Comparison of ENCODE assay signal across 1 cellular context in genomic region chr22:40552070-40552469, GRCh38.
TF ChIP-seq lines count a peak whose summit lies in the region.

No MANE protein-coding gene starts in this region.

TF ChIP-seq in K562, 482 proteins besides CTCF, POLR2A, EP300 and RAD21 (continued from another document and continues in another):
- no peak for TF ChIP-seq PRMT5 (CRISPR knock-in tag; IDR thresholded peaks at IDR 0.05)
- TF ChIP-seq ZNF24 (IDR thresholded peaks at IDR 0.05): peak; percentile 62; the same call in 1 of the 2 replicates
- TF ChIP-seq, protein P1, sequence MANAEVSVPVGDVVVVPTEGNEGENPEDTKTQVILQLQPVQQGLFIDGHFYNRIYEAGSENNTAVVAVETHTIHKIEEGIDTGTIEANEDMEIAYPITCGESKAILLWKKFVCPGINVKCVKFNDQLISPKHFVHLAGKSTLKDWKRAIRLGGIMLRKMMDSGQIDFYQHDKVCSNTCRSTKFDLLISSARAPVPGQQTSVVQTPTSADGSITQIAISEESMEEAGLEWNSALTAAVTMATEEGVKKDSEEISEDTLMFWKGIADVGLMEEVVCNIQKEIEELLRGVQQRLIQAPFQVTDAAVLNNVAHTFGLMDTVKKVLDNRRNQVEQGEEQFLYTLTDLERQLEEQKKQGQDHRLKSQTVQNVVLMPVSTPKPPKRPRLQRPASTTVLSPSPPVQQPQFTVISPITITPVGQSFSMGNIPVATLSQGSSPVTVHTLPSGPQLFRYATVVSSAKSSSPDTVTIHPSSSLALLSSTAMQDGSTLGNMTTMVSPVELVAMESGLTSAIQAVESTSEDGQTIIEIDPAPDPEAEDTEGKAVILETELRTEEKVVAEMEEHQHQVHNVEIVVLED (CRISPR knock-in tag; IDR thresholded peaks at IDR 0.05): no peak
- TF ChIP-seq TEAD1 (CRISPR knock-in tag; IDR thresholded peaks at IDR 0.05): no peak
- TF ChIP-seq ZNF384 (IDR thresholded peaks at IDR 0.05; ENCODE audit: low read depth, low read length): peak; percentile 69; the same call in 1 of the 2 replicates
- no peak for TF ChIP-seq ZNF584 (CRISPR knock-in tag; IDR thresholded peaks at IDR 0.05; ENCODE audit: low read depth)
- peak; percentile 75; the same call in 1 of the 2 replicates for TF ChIP-seq POLR2AphosphoS5 (IDR thresholded peaks at IDR 0.05; ENCODE audit: control insufficient read depth, insufficient read depth, low read depth, low read length)
- TF ChIP-seq BRD4 (IDR thresholded peaks at IDR 0.05): no peak
- no peak for TF ChIP-seq AFF1 (IDR thresholded peaks at IDR 0.05; ENCODE audit: low read depth in 1 of 2, partially characterized antibody in 2 of 2)
- 0 out of 2 replicates have a peak, but pooled peaks have one; percentile 10 for TF ChIP-seq EGR1 (conservative IDR thresholded peaks at IDR 0.05)
- no peak for TF ChIP-seq ATF1 (CRISPR knock-in tag; IDR thresholded peaks at IDR 0.05)
- TF ChIP-seq ATF1 (tag; IDR thresholded peaks at IDR 0.05): peak; percentile 63
- no peak for TF ChIP-seq MAFF (IDR thresholded peaks at IDR 0.05; ENCODE audit: low read length)
- TF ChIP-seq ESRRA (IDR thresholded peaks at IDR 0.05; ENCODE audit: borderline replicate concordance, low read depth): peak; percentile 22; the same call in 1 of the 2 replicates
- no peak for TF ChIP-seq COPS2 (conservative IDR thresholded peaks at IDR 0.05)
- peak; percentile 59 for TF ChIP-seq CCNT2 (IDR thresholded peaks at IDR 0.05; ENCODE audit: borderline replicate concordance, extremely low read depth, insufficient read length, low read depth, low read length)
- TF ChIP-seq, protein P2, sequence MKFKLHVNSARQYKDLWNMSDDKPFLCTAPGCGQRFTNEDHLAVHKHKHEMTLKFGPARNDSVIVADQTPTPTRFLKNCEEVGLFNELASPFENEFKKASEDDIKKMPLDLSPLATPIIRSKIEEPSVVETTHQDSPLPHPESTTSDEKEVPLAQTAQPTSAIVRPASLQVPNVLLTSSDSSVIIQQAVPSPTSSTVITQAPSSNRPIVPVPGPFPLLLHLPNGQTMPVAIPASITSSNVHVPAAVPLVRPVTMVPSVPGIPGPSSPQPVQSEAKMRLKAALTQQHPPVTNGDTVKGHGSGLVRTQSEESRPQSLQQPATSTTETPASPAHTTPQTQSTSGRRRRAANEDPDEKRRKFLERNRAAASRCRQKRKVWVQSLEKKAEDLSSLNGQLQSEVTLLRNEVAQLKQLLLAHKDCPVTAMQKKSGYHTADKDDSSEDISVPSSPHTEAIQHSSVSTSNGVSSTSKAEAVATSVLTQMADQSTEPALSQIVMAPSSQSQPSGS (CRISPR knock-in tag; IDR thresholded peaks at IDR 0.05): no peak
- TF ChIP-seq MCM2 (IDR thresholded peaks at IDR 0.05; ENCODE audit: low read depth): no peak
- TF ChIP-seq DLX4 (CRISPR knock-in tag; IDR thresholded peaks at IDR 0.05): no peak
- no peak for TF ChIP-seq CAMTA2 (CRISPR knock-in tag; conservative IDR thresholded peaks at IDR 0.05)
- no peak for TF ChIP-seq IRF1 (CRISPR knock-in tag; IDR thresholded peaks at IDR 0.05; ENCODE audit: borderline replicate concordance)
- TF ChIP-seq ARHGAP35 (IDR thresholded peaks at IDR 0.05; ENCODE audit: partially characterized antibody): no peak
- TF ChIP-seq GATAD2A (IDR thresholded peaks at IDR 0.05): no peak
- TF ChIP-seq, protein P3, sequence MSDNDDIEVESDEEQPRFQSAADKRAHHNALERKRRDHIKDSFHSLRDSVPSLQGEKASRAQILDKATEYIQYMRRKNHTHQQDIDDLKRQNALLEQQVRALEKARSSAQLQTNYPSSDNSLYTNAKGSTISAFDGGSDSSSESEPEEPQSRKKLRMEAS (CRISPR knock-in tag; IDR thresholded peaks at IDR 0.05): peak; percentile 57
- TF ChIP-seq, protein P4, sequence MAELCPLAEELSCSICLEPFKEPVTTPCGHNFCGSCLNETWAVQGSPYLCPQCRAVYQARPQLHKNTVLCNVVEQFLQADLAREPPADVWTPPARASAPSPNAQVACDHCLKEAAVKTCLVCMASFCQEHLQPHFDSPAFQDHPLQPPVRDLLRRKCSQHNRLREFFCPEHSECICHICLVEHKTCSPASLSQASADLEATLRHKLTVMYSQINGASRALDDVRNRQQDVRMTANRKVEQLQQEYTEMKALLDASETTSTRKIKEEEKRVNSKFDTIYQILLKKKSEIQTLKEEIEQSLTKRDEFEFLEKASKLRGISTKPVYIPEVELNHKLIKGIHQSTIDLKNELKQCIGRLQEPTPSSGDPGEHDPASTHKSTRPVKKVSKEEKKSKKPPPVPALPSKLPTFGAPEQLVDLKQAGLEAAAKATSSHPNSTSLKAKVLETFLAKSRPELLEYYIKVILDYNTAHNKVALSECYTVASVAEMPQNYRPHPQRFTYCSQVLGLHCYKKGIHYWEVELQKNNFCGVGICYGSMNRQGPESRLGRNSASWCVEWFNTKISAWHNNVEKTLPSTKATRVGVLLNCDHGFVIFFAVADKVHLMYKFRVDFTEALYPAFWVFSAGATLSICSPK (IDR thresholded peaks at IDR 0.05; ENCODE audit: borderline replicate concordance): no peak
- TF ChIP-seq XRCC4 (IDR thresholded peaks at IDR 0.05; ENCODE audit: extremely low read depth, insufficient read depth, insufficient read length): no peak
- TF ChIP-seq ASH1L (IDR thresholded peaks at IDR 0.05; ENCODE audit: borderline replicate concordance, low read depth, partially characterized antibody): no peak
- TF ChIP-seq MEIS2 (IDR thresholded peaks at IDR 0.05; ENCODE audit: partially characterized antibody): peak; percentile 34
- TF ChIP-seq MEF2A (IDR thresholded peaks at IDR 0.05; ENCODE audit: control insufficient read depth, low read depth, low read length): no peak
- TF ChIP-seq FOXP1 (CRISPR knock-in tag; IDR thresholded peaks at IDR 0.05): no peak
- peak; percentile 16; the same call in 1 of the 2 replicates for TF ChIP-seq RFX1 (IDR thresholded peaks at IDR 0.05)
- TF ChIP-seq ZSCAN32 (CRISPR knock-in tag; IDR thresholded peaks at IDR 0.05): no peak
- TF ChIP-seq RBM17 (IDR thresholded peaks at IDR 0.05; ENCODE audit: borderline replicate concordance, low read depth, low read length): no peak
- no peak for TF ChIP-seq RBM39 (optimal IDR thresholded peaks at IDR 0.05; ENCODE audit: low read depth, low read length)
- peak; percentile 40; the same call in 1 of the 2 replicates for TF ChIP-seq EP400 (IDR thresholded peaks at IDR 0.05)
- no peak for TF ChIP-seq CBX3 (IDR thresholded peaks at IDR 0.05; ENCODE audit: borderline replicate concordance in 1 of 2, low read length in 2 of 2)
- TF ChIP-seq, protein P5, sequence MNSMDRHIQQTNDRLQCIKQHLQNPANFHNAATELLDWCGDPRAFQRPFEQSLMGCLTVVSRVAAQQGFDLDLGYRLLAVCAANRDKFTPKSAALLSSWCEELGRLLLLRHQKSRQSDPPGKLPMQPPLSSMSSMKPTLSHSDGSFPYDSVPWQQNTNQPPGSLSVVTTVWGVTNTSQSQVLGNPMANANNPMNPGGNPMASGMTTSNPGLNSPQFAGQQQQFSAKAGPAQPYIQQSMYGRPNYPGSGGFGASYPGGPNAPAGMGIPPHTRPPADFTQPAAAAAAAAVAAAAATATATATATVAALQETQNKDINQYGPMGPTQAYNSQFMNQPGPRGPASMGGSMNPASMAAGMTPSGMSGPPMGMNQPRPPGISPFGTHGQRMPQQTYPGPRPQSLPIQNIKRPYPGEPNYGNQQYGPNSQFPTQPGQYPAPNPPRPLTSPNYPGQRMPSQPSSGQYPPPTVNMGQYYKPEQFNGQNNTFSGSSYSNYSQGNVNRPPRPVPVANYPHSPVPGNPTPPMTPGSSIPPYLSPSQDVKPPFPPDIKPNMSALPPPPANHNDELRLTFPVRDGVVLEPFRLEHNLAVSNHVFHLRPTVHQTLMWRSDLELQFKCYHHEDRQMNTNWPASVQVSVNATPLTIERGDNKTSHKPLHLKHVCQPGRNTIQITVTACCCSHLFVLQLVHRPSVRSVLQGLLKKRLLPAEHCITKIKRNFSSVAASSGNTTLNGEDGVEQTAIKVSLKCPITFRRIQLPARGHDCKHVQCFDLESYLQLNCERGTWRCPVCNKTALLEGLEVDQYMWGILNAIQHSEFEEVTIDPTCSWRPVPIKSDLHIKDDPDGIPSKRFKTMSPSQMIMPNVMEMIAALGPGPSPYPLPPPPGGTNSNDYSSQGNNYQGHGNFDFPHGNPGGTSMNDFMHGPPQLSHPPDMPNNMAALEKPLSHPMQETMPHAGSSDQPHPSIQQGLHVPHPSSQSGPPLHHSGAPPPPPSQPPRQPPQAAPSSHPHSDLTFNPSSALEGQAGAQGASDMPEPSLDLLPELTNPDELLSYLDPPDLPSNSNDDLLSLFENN (IDR thresholded peaks at IDR 0.05; ENCODE audit: low read depth in 2 of 2, low read length in 2 of 2): peak in 1 of 2 experiments; percentile 77; a peak in 2 of 4 replicates
- TF ChIP-seq RB1 (IDR thresholded peaks at IDR 0.05; ENCODE audit: low read depth): peak; percentile 61; the same call in 1 of the 2 replicates
- peak; percentile 58 to 87; a peak in 2 of 4 replicates for TF ChIP-seq TBL1XR1 (IDR thresholded peaks at IDR 0.05; ENCODE audit: low read length in 2 of 2)
- TF ChIP-seq E2F3 (CRISPR knock-in tag; IDR thresholded peaks at IDR 0.05): no peak
- TF ChIP-seq CLOCK (CRISPR knock-in tag; IDR thresholded peaks at IDR 0.05; ENCODE audit: borderline replicate concordance): no peak
- TF ChIP-seq, protein P6, sequence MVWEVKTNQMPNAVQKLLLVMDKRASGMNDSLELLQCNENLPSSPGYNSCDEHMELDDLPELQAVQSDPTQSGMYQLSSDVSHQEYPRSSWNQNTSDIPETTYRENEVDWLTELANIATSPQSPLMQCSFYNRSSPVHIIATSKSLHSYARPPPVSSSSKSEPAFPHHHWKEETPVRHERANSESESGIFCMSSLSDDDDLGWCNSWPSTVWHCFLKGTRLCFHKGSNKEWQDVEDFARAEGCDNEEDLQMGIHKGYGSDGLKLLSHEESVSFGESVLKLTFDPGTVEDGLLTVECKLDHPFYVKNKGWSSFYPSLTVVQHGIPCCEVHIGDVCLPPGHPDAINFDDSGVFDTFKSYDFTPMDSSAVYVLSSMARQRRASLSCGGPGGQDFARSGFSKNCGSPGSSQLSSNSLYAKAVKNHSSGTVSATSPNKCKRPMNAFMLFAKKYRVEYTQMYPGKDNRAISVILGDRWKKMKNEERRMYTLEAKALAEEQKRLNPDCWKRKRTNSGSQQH (CRISPR knock-in tag; IDR thresholded peaks at IDR 0.05): no peak
- no peak for TF ChIP-seq PURB (CRISPR knock-in tag; IDR thresholded peaks at IDR 0.05; ENCODE audit: low read depth)
- TF ChIP-seq POLR3G (IDR thresholded peaks at IDR 0.05; ENCODE audit: extremely low read depth, insufficient read length, insufficient replicate concordance): no peak
- TF ChIP-seq ZBTB7A (IDR thresholded peaks at IDR 0.05; ENCODE audit: borderline replicate concordance, control insufficient read depth, low read depth, low read length): no peak
